12 cellular contexts compared by ENCODE assay signal in genomic region chr5:140245354-140245753, GRCh38. TPM values are rescaled to one million over a fixed set of nuclear protein-coding genes. Genes with fewer than 3 reads are reported as not detected.
DNase-seq lines count a peak whose midpoint lies in the region; ATAC-seq and TF ChIP-seq lines count a peak whose summit lies in the region.
"Had no signal": no experiment of that assay in that cellular context is flagged by ENCODE, and none has a peak within 500 bp of the region (broad histone marks: within the 10 kb centered on the region; RNA-seq: fewer than 3 reads in every experiment).

No MANE protein-coding gene starts in this region.

- peaks cover 0 to 28% of the 10 kb centered on the region in 2 donors for H3K36me3 ChIP-seq in psoas muscle (ENCODE audit: insufficient read depth in 1 of 2, low read depth in 1 of 2)

- no peaks in the 10 kb centered on the region for H3K27me3 ChIP-seq in psoas muscle (ENCODE audit: insufficient read depth in 3 of 3, low read length in 2 of 3)

- TF ChIP-seq CTCF in psoas muscle (IDR thresholded peaks at IDR 0.05): no peak

- intact Hi-C loops in psoas muscle (cut with DNase I): loop anchor here in 1 of 2 donors (2.0 to 10.0 kb wide), 2 partner anchors 49 to 111 kb away; no protein-coding TSS in a partner anchor

- peak; percentile 16 for DNase-seq in DMS 273 (lab: John Stamatoyannopoulos, UW; ENCODE audit: unreplicated experiment)
- no peak for DNase-seq in DMS 273 treated with DMSO at 0.1 percent for 48 hours (lab: John Stamatoyannopoulos, UW)
- DNase-seq in NOMO-1 treated with dmso at 0.1 percent for 144 hours (lab: John Stamatoyannopoulos, UW; ENCODE audit: unreplicated experiment): peak; percentile 20
- peak; percentile 62 for DNase-seq in dermis blood vessel endothelial cell
- no peak for DNase-seq in psoas muscle
- no peak for DNase-seq in stimulated activated CD4-positive, alpha-beta T cell treated with anti-CD3 and anti-CD28 coated beads, Interleukin-15, amount 100 ng/mL, for 24 hours
- DNase-seq: activated T-cell treated with anti-CD3 and anti-CD28 coated beads, Interleukin-2, amount 50 U/mL, for 24 hours; SW 1271 had no signal

- no peak for ATAC-seq in psoas muscle
- no peak for ATAC-seq in HG03280 (IDR thresholded peaks at IDR 0.05; ENCODE audit: unreplicated experiment)
- no peak for ATAC-seq in GM21423 (IDR thresholded peaks at IDR 0.05; ENCODE audit: unreplicated experiment)

- WGBS in psoas muscle, 3 donors: 63 to 68% (median 65%) methylated on average over 6 of the region's 6 CpGs

- H3K4me1 ChIP-seq in psoas muscle: peaks cover 83% of the 10 kb centered on the region

- peak overlapping the region; percentile 88 for H3K27ac ChIP-seq in psoas muscle
- H3K27ac ChIP-seq: 22Rv1, thoracic aorta had no signal

- no peak overlapping the region for H3K4me3 ChIP-seq in psoas muscle
- H3K4me3 ChIP-seq: thoracic aorta had no signal

- H3K9me3 ChIP-seq in psoas muscle: no peaks in the 10 kb centered on the region
- H3K9me3 ChIP-seq: thoracic aorta had no signal

RNA-seq across cellular contexts. Expression of gene PFDN1, which starts 57.5 kb away (rescaled TPM):
- total RNA-seq in dermis blood vessel endothelial cell (72.7 and 99.9 TPM in 2 replicates), psoas muscle (10 to 100 TPM; 35.9 to 55.0 (median 42.3) TPM)
- 100 to 1,000 TPM in 1 of 3 donors, 10 to 100 TPM in 2; 84.2 to 115 (median 90.6) TPM for polyA plus RNA-seq in psoas muscle

Comparison
In these comparisons a context has a peak if more than half of its experiments do, and no peak if none do; other contexts are left out.
1. DNase-seq: peak in DMS 273 (single experiment), NOMO-1 treated with dmso at 0.1 percent for 144 hours (single experiment) and dermis blood vessel endothelial cell (single experiment); none in DMS 273 treated with DMSO at 0.1 percent for 48 hours (single experiment), psoas muscle (0 of 2) and stimulated activated CD4-positive, alpha-beta T cell treated with anti-CD3 and anti-CD28 coated beads, Interleukin-15, amount 100 ng/mL, for 24 hours (single experiment).